In genomic region chr7:25979605-25980004, GRCh38 we compare ENCODE assay signal across 19 cellular contexts.
DNase-seq lines count a peak whose midpoint lies in the region; ATAC-seq and TF ChIP-seq lines count a peak whose summit lies in the region.
"Had no signal": no experiment of that assay in that cellular context is flagged by ENCODE, and none has a peak within 500 bp of the region (broad histone marks: within the 10 kb centered on the region; RNA-seq: fewer than 3 reads in every experiment).

No MANE protein-coding gene starts in this region.

- no peak for TF ChIP-seq POLR2A in erythroblast (IDR thresholded peaks at IDR 0.05; ENCODE audit: low read length)

- H3K4me1 Mint-ChIP-seq in MCF 10A (ENCODE audit: insufficient read depth, unreplicated experiment): no peaks in the 10 kb centered on the region
- H3K4me1 Mint-ChIP-seq: B cell; CD8-positive, alpha-beta memory T cell; H9 had no signal

- H3K4me3 Mint-ChIP-seq in MCF 10A (ENCODE audit: unreplicated experiment): no peak overlapping the region
- H3K4me3 Mint-ChIP-seq: B cell; CD4-positive, alpha-beta T cell; CD8-positive, alpha-beta memory T cell; H9 had no signal

- no peaks in the 10 kb centered on the region for H3K36me3 Mint-ChIP-seq in MCF 10A (ENCODE audit: insufficient read depth, unreplicated experiment)

- intact Hi-C loops in mammary epithelial cell (cut with micrococcal nuclease) (no loop called here), MCF 10A (cut with micrococcal nuclease) (no loop called here)

- no peaks in the 10 kb centered on the region for H3K4me1 ChIP-seq in mammary epithelial cell (ENCODE audit: insufficient read depth, low read length)
- H3K4me1 ChIP-seq in thoracic aorta (ENCODE audit: control insufficient read depth in 1 of 2, low read depth in 2 of 2): no peaks in the 10 kb centered on the region
- H3K4me1 ChIP-seq: BLaER1 had no signal

- in situ Hi-C loops in mammary epithelial cell (cut with MboI; ENCODE audit: low sequenced_read_pairs in 2 of 2) (no loop called here), GM13977 (cut with MboI; ENCODE audit: low pct_unique_long_range_greater_than_20kb, low sequenced_read_pairs, unreplicated experiment) (loop anchor here (10.0 kb wide), 1 partner anchor 75 kb away; no protein-coding TSS in a partner anchor)

- H3K9me3 ChIP-seq in mammary epithelial cell (replicated peaks; ENCODE audit: insufficient read depth, low read length) (peaks cover 3% of the 10 kb centered on the region), thoracic aorta (no peaks in the 10 kb centered on the region)

- H3K9ac ChIP-seq in mammary epithelial cell (ENCODE audit: insufficient read depth, low read length): no peak overlapping the region
- H3K9ac ChIP-seq: BLaER1, GM23248 had no signal

- CTCF ChIA-PET in mammary epithelial cell (lab: Charles Lee; ENCODE audit: low non-redundant PET) (no interaction called here), MCF 10A (lab: Yijun Ruan, JAX) (no interaction called here)

- TF ChIP-seq CTCF in mammary epithelial cell (conservative IDR thresholded peaks at IDR 0.05 in 1 of 2, IDR thresholded peaks at IDR 0.05 in 1 of 2; ENCODE audit: extremely low read depth in 1 of 2, insufficient read depth in 1 of 2, low read depth in 1 of 2, low read length in 2 of 2) (no peak), MCF 10A (IDR thresholded peaks at IDR 0.05; ENCODE audit: unreplicated experiment) (no peak), thoracic aorta (IDR thresholded peaks at IDR 0.05) (no peak), GM13977 (IDR thresholded peaks at IDR 0.05; ENCODE audit: extremely low read depth, insufficient read depth, missing control alignments) (no peak)

- H3K36me3 ChIP-seq in mammary epithelial cell (ENCODE audit: insufficient read depth, low read length) (no peaks in the 10 kb centered on the region), thoracic aorta (no peaks in the 10 kb centered on the region)
- H3K36me3 ChIP-seq: BLaER1 had no signal

- H3K9me3 Mint-ChIP-seq in MCF 10A (ENCODE audit: unreplicated experiment): no peaks in the 10 kb centered on the region

- H3K27ac ChIP-seq in mammary epithelial cell (ENCODE audit: insufficient read depth, low read depth, low read length) (no peak overlapping the region), thoracic aorta (no peak overlapping the region)
- H3K27ac ChIP-seq: 22Rv1, BLaER1, C4-2B, GM23248 had no signal

- H4K20me1 ChIP-seq in mammary epithelial cell (ENCODE audit: insufficient read depth, low read length): no peaks in the 10 kb centered on the region
- H4K20me1 ChIP-seq: BLaER1 had no signal

- POLR2A ChIA-PET in MCF 10A (lab: Yijun Ruan, JAX): no interaction called here

- dilution Hi-C loops in mammary epithelial cell (cut with HindIII; ENCODE audit: low sequenced_read_pairs): no loop called here

- H3K27me3 Mint-ChIP-seq in MCF 10A (ENCODE audit: insufficient read depth, unreplicated experiment): no peaks in the 10 kb centered on the region

- H3K27ac Mint-ChIP-seq in MCF 10A (ENCODE audit: low read depth, unreplicated experiment): no peak overlapping the region
- H3K27ac Mint-ChIP-seq: B cell; CD4-positive, alpha-beta T cell; CD8-positive, alpha-beta memory T cell; H9 had no signal

- WGBS in mammary epithelial cell (ENCODE audit: low coverage, missing lambda C conversion rate): 50% methylated on average over 2 of the region's 2 CpGs

- no peak overlapping the region for H3K4me3 ChIP-seq in mammary epithelial cell (replicated peaks in 1 of 3; ENCODE audit: insufficient read depth in 1 of 3, low read depth in 2 of 3, low read length in 3 of 3)
- H3K4me3 ChIP-seq in thoracic aorta: no peak overlapping the region
- H3K4me3 ChIP-seq: BLaER1, GM23248 had no signal

- no peaks in the 10 kb centered on the region for H3K79me2 ChIP-seq in mammary epithelial cell (ENCODE audit: insufficient read depth, low read length)

- H2AFZ ChIP-seq in mammary epithelial cell (ENCODE audit: low read depth, low read length): no peak overlapping the region
- H2AFZ ChIP-seq: GM23248 had no signal

- BruUV-seq in mammary epithelial cell (replicated peaks; lab: Mats Ljungman, UMichigan): no TSS peak
- no TSS peak for BruUV-seq in MCF 10A (replicated peaks; lab: Mats Ljungman, UMichigan)

- no peak overlapping the region for H3K4me2 ChIP-seq in mammary epithelial cell (ENCODE audit: insufficient read depth, low read depth, low read length)
- H3K4me2 ChIP-seq: BLaER1 had no signal

- DNase-seq in mammary epithelial cell (peak; percentile 8), MCF 10A (ENCODE audit: unreplicated experiment) (no peak), thoracic aorta (ENCODE audit: low spot score) (no peak), erythroblast (lab: John Stamatoyannopoulos, UW) (no peak), GM13977 (ENCODE audit: low spot score) (no peak)
- DNase-seq: CD4-positive, alpha-beta T cell; CD8-positive, alpha-beta memory T cell; DMS 273 treated with DMSO at 0.1 percent for 48 hours; DMS79; EL; GDM1; GM23248; H9 had no signal

- ATAC-seq in esophagus mucosa: peak; percentile 61
- ATAC-seq in thoracic aorta (ENCODE audit: insufficient number of reproducible peaks, low FRiP score, low read depth): peak; percentile 33
- ATAC-seq: HCT116 had no signal

- H3K27me3 ChIP-seq in mammary epithelial cell (ENCODE audit: insufficient read depth, low read length) (no peaks in the 10 kb centered on the region), thoracic aorta (replicated peaks; ENCODE audit: insufficient read depth) (no peaks in the 10 kb centered on the region)
- H3K27me3 ChIP-seq: BLaER1 had no signal
